7 cellular contexts compared by ENCODE assay signal in the genomic region with DNA sequence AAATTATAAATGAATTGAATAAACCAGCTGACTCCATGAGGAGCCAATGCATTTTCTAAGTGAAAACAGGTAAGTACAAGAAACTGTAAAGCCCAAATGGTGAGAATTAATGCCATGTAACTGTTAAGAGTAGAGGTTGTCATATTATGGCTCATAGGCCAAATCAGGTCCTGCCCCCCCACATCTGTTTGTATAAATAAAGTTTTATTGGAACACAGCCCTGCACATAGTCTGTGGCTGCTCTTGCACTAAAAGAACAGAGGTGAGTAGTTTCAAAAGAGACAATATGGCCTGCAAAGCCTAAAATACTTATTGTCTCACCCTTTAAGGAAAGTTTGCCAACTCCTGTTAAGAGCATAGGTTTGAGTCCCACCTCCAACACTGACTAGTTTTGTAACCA.
"Had no signal": no experiment of that assay in that cellular context is flagged by ENCODE, and none has a peak within 500 bp of the region (broad histone marks: within the 10 kb centered on the region; RNA-seq: fewer than 3 reads in every experiment).

No MANE protein-coding gene starts in this region.

- DNase-seq: GM23248, GOT3, HFFc6, IMR-90 had no signal

- H3K4me1 ChIP-seq: HAP-1 had no signal

- H3K27ac ChIP-seq: GM23248, HL-60, KMS-11 had no signal

- H2AFZ ChIP-seq: GM23248 had no signal

- H3K9ac ChIP-seq: GM23248, KMS-11 had no signal

- H3K9me3 ChIP-seq: HAP-1 had no signal

- H3K4me2 ChIP-seq: KMS-11 had no signal

- H3K4me3 ChIP-seq: GM23248, HAP-1 had no signal

- H3K36me3 ChIP-seq: HAP-1 had no signal
